ENCODE assay signal across 25 cellular contexts in genomic region chr2:63902149-63902548, GRCh38.
"Had no signal": no experiment of that assay in that cellular context is flagged by ENCODE, and none has a peak within 500 bp of the region (broad histone marks: within the 10 kb centered on the region; RNA-seq: fewer than 3 reads in every experiment).

No MANE protein-coding gene starts in this region.

- H3K27ac ChIP-seq: ascending aorta, brain microvascular endothelial cell, coronary artery, dorsolateral prefrontal cortex, gastroesophageal sphincter, hepatocyte, spleen, thyroid gland, upper lobe of left lung, WERI-Rb-1 had no signal

- H2AFZ ChIP-seq: hepatocyte had no signal

- H3K27ac Mint-ChIP-seq: activated CD4-positive, alpha-beta T cell treated with anti-CD3 and anti-CD28 coated beads, Interleukin-2, amount 10 ng/mL, durations not matched to agents 7 days and 5 days; activated naive CD4-positive, alpha-beta T cell treated with anti-CD3 and anti-CD28 coated beads for 36 hours; nephron; stimulated activated naive CD8-positive, alpha-beta T cell treated with anti-CD3 and anti-CD28 coated beads, Interleukin-15, Interleukin-2, amounts not matched to agents 100 ng/mL and 50 ng/mL, for 24 hours; T-helper 17 cell had no signal

- H3K79me2 ChIP-seq: hepatocyte had no signal

- H3K4me1 Mint-ChIP-seq: nephron, T-helper 17 cell had no signal

- H3K4me3 ChIP-seq: ascending aorta, coronary artery, dorsolateral prefrontal cortex, gastroesophageal sphincter, hepatocyte, spleen, thyroid gland, upper lobe of left lung had no signal

- H3K9ac ChIP-seq: SK-N-SH had no signal

- H3K4me1 ChIP-seq: ascending aorta, gastroesophageal sphincter, spleen, thyroid gland, upper lobe of left lung had no signal

- H3K27me3 ChIP-seq: ascending aorta, brain microvascular endothelial cell, dorsolateral prefrontal cortex, gastroesophageal sphincter, hepatocyte, spleen, thyroid gland, upper lobe of left lung had no signal

- H3K9me3 ChIP-seq: thyroid gland had no signal

- FAIRE-seq: endothelial cell of umbilical vein had no signal

- DNase-seq: activated CD4-positive, alpha-beta memory T cell treated with anti-CD3 and anti-CD28 coated beads, Interleukin-2, amount 10 ng/mL, durations not matched to agents 7 days and 5 days; activated CD4-positive, alpha-beta T cell treated with anti-CD3 and anti-CD28 coated beads, Interleukin-2, amount 10 ng/mL, durations not matched to agents 7 days and 5 days; activated naive CD4-positive, alpha-beta T cell treated with anti-CD3 and anti-CD28 coated beads for 36 hours; brain microvascular endothelial cell; dorsolateral prefrontal cortex; effector memory CD8-positive, alpha-beta T cell; islet precursor cell; mammary epithelial cell; posterior cingulate gyrus; right cardiac atrium; SK-N-SH; spleen; SW 1271; T-helper 17 cell; T1000; thyroid gland; upper lobe of left lung; WERI-Rb-1 had no signal

- ATAC-seq: effector memory CD8-positive, alpha-beta T cell; gastroesophageal sphincter; right cardiac atrium; T-helper 17 cell had no signal

- H3K4me3 Mint-ChIP-seq: activated CD4-positive, alpha-beta memory T cell treated with anti-CD3 and anti-CD28 coated beads, Interleukin-2, amount 10 ng/mL, durations not matched to agents 7 days and 5 days; activated CD4-positive, alpha-beta T cell treated with anti-CD3 and anti-CD28 coated beads, Interleukin-2, amount 10 ng/mL, durations not matched to agents 7 days and 5 days; activated naive CD4-positive, alpha-beta T cell treated with anti-CD3 and anti-CD28 coated beads for 36 hours; effector memory CD8-positive, alpha-beta T cell; nephron; stimulated activated naive CD8-positive, alpha-beta T cell treated with anti-CD3 and anti-CD28 coated beads, Interleukin-15, Interleukin-2, amounts not matched to agents 100 ng/mL and 50 ng/mL, for 24 hours; T-helper 17 cell had no signal

- H3K27me3 Mint-ChIP-seq: activated CD4-positive, alpha-beta memory T cell treated with anti-CD3 and anti-CD28 coated beads, Interleukin-2, amount 10 ng/mL, durations not matched to agents 7 days and 5 days; activated CD4-positive, alpha-beta T cell treated with anti-CD3 and anti-CD28 coated beads, Interleukin-2, amount 10 ng/mL, durations not matched to agents 7 days and 5 days; effector memory CD8-positive, alpha-beta T cell; stimulated activated naive CD8-positive, alpha-beta T cell treated with anti-CD3 and anti-CD28 coated beads, Interleukin-15, Interleukin-2, amounts not matched to agents 100 ng/mL and 50 ng/mL, for 24 hours; T-helper 17 cell had no signal

- H3K4me2 ChIP-seq: hepatocyte, SK-N-SH had no signal

- H3K9me3 Mint-ChIP-seq: effector memory CD8-positive, alpha-beta T cell had no signal
